Comparison of ENCODE assay signal across 8 cellular contexts in genomic region chr4:82899339-82899738, GRCh38. TPM values are rescaled to one million over a fixed set of nuclear protein-coding genes. Genes with fewer than 3 reads are reported as not detected.
DNase-seq lines count a peak whose midpoint lies in the region; ATAC-seq, FAIRE-seq and TF ChIP-seq lines count a peak whose summit lies in the region.

No MANE protein-coding gene starts in this region.

- TF ChIP-seq EP300 in GM12878 (IDR thresholded peaks at IDR 0.05; ENCODE audit: borderline replicate concordance in 1 of 2, control insufficient read depth in 1 of 2, low read depth in 2 of 2, low read length in 2 of 2) = no peak

- ATAC-seq in GM12878 (no peak), right lobe of liver (no peak), upper lobe of right lung (no peak), GM21381 (IDR thresholded peaks at IDR 0.05; ENCODE audit: unreplicated experiment) (no peak), HG03442 (IDR thresholded peaks at IDR 0.05; ENCODE audit: unreplicated experiment) (no peak), GM21825 (IDR thresholded peaks at IDR 0.05; ENCODE audit: unreplicated experiment) (no peak)

- no peak for TF ChIP-seq CTCF in GM12878 (IDR thresholded peaks at IDR 0.05 in 2 of 3, conservative IDR thresholded peaks at IDR 0.05 in 1 of 3; ENCODE audit: control insufficient read depth in 2 of 3, extremely low read depth in 1 of 3, insufficient read depth in 1 of 3, low read depth in 3 of 3, low read length in 3 of 3)
- no peak for TF ChIP-seq CTCF in right lobe of liver (IDR thresholded peaks at IDR 0.05)
- no peak for TF ChIP-seq CTCF in upper lobe of right lung (IDR thresholded peaks at IDR 0.05)

- in situ Hi-C loops in GM12878 (cut with MboI) = no loop called here

- H2AFZ ChIP-seq in GM12878 (ENCODE audit: control insufficient read depth, low read depth, low read length) = no peak overlapping the region

- H3K4me1 ChIP-seq in GM12878 (ENCODE audit: control insufficient read depth, insufficient read depth, low read length) (no peaks in the 10 kb centered on the region; the same call in 1 of the 2 replicates), right lobe of liver (peaks cover 0 to 16% (median 6%) of the 10 kb centered on the region in 4 donors), upper lobe of right lung (peaks cover 29% of the 10 kb centered on the region)

- intact Hi-C loops in GM12878 (cut with micrococcal nuclease; ENCODE audit: unreplicated experiment) = no loop called here
- intact Hi-C loops in right lobe of liver (cut with DNase I) = no loop called here
- intact Hi-C loops in upper lobe of right lung (cut with DNase I) = no loop called here

- H3K27ac Mint-ChIP-seq in activated naive CD4-positive, alpha-beta T cell treated with anti-CD3 and anti-CD28 coated beads, Interleukin-2, amount 50 U/mL, for 24 hours = peak overlapping the region; percentile 38

- POLR2A ChIA-PET in GM12878 (lab: Charles Lee) = interaction anchor here (0.6 to 2.6 kb wide), 14 partner anchors 7 to 213 kb away, joined by 3 to 26 read pairs (median 4); partner anchors contain the start of genes COPS4, LIN54 and SEC31A

- no peak overlapping the region for H3K4me3 Mint-ChIP-seq in activated naive CD4-positive, alpha-beta T cell treated with anti-CD3 and anti-CD28 coated beads, Interleukin-2, amount 50 U/mL, for 24 hours

- H3K27ac ChIP-seq in GM12878 (ENCODE audit: control insufficient read depth, insufficient read depth) (peak overlapping the region; percentile 87), right lobe of liver (peak overlapping the region; percentile 97), upper lobe of right lung (peak overlapping the region; percentile 100)

- no peak for FAIRE-seq in GM12878 (lab: Jason Lieb, UNC)

- H3K4me1 Mint-ChIP-seq in activated naive CD4-positive, alpha-beta T cell treated with anti-CD3 and anti-CD28 coated beads, Interleukin-2, amount 50 U/mL, for 24 hours = peaks cover 43% of the 10 kb centered on the region

- WGBS in GM12878 (ENCODE audit: insufficient coverage, insufficient replicate concordance, low lambda C conversion rate, missing lambda C conversion rate) = 0% methylated on average over 2 of the region's 2 CpGs
- 5% methylated on average over 2 of the region's 2 CpGs for WGBS in right lobe of liver (ENCODE audit: insufficient coverage, low coverage, low lambda C conversion rate, missing lambda C conversion rate)

- TF ChIP-seq RAD21 in GM12878 (IDR thresholded peaks at IDR 0.05; ENCODE audit: insufficient read depth, low read depth, low read length) = no peak

- TF ChIP-seq POLR2A in GM12878 (IDR thresholded peaks at IDR 0.05; ENCODE audit: low read depth, low read length) (no peak), right lobe of liver (IDR thresholded peaks at IDR 0.05) (no peak)

- SMC1A ChIA-PET in GM12878 (lab: Charles Lee; ENCODE audit: uncharacterized antibody, unreplicated experiment) = interaction anchor here (0.8 to 5.0 kb wide), 19 partner anchors 7 to 470 kb away, joined by 3 to 21 read pairs (median 4); partner anchors contain the start of genes COPS4, HNRNPDL and LIN54

- H3K9me3 Mint-ChIP-seq in activated naive CD4-positive, alpha-beta T cell treated with anti-CD3 and anti-CD28 coated beads, Interleukin-2, amount 50 U/mL, for 24 hours = no peaks in the 10 kb centered on the region

- no peaks in the 10 kb centered on the region for H3K27me3 Mint-ChIP-seq in activated naive CD4-positive, alpha-beta T cell treated with anti-CD3 and anti-CD28 coated beads, Interleukin-2, amount 50 U/mL, for 24 hours

- peaks cover 14% of the 10 kb centered on the region for H3K36me3 Mint-ChIP-seq in activated naive CD4-positive, alpha-beta T cell treated with anti-CD3 and anti-CD28 coated beads, Interleukin-2, amount 50 U/mL, for 24 hours

- peak overlapping the region; percentile 63 for H3K9ac ChIP-seq in GM12878 (ENCODE audit: control insufficient read depth, insufficient read depth, low read length)

- H4K20me1 ChIP-seq in GM12878 (ENCODE audit: control insufficient read depth, insufficient read depth) = no peaks in the 10 kb centered on the region

- H3K4me2 ChIP-seq in GM12878 (ENCODE audit: control insufficient read depth, insufficient read depth) = peak overlapping the region; percentile 75

- CTCF ChIA-PET in GM12878 (lab: Yijun Ruan, JAX) = interaction anchor here (0.8 to 4.2 kb wide), 17 partner anchors 7 to 556 kb away, joined by 3 to 44 read pairs (median 4); partner anchors contain the start of genes COPS4, COQ2 and LIN54

- H3K4me3 ChIP-seq in GM12878 = peak overlapping the region; percentile 86
- peak overlapping the region; percentile 58 to 73 (median 71) for H3K4me3 ChIP-seq in right lobe of liver
- H3K4me3 ChIP-seq in upper lobe of right lung = peak overlapping the region; percentile 74

- DNase-seq in activated naive CD4-positive, alpha-beta T cell treated with Interleukin-2 at 50 U/mL for 16 hours = no peak
- no peak for DNase-seq in GM12878 (ENCODE audit: low read depth, low spot score)
- no peak for DNase-seq in right lobe of liver
- DNase-seq in upper lobe of right lung = no peak

- H3K27me3 ChIP-seq in GM12878 (replicated peaks in 1 of 2; ENCODE audit: control insufficient read depth in 2 of 2, insufficient read depth in 2 of 2, low read length in 1 of 2) (no peaks in the 10 kb centered on the region), right lobe of liver (no peaks in the 10 kb centered on the region), upper lobe of right lung (no peaks in the 10 kb centered on the region)

- H3K36me3 ChIP-seq in GM12878 (ENCODE audit: control insufficient read depth in 2 of 2, insufficient read depth in 2 of 2, low read length in 1 of 2) = peaks cover 0 to 10% of the 10 kb centered on the region in 2 experiments; a peak in 3 of 4 replicates
- peaks cover 0 to 10% (median 0%) of the 10 kb centered on the region in 4 donors for H3K36me3 ChIP-seq in right lobe of liver
- peaks cover 35% of the 10 kb centered on the region for H3K36me3 ChIP-seq in upper lobe of right lung

- H3K9me3 ChIP-seq in GM12878 (replicated peaks; ENCODE audit: control insufficient read depth, insufficient read depth, low read length) (no peaks in the 10 kb centered on the region), right lobe of liver (no peaks in the 10 kb centered on the region), upper lobe of right lung (no peaks in the 10 kb centered on the region)

- BruUV-seq in GM12878 (replicated peaks; lab: Mats Ljungman, UMichigan) = no TSS peak

- H3K79me2 ChIP-seq in GM12878 (ENCODE audit: control insufficient read depth, insufficient read depth, low read length) = peaks cover 56% of the 10 kb centered on the region

- RAD21 ChIA-PET in GM12878 (lab: Charles Lee; ENCODE audit: unreplicated experiment) = interaction anchor here (0.6 to 2.9 kb wide), 16 partner anchors 10 to 457 kb away, joined by 3 to 38 read pairs (median 5); partner anchors contain the start of genes COPS4, COQ2, LIN54 and SCD5

TF ChIP-seq in GM12878, 131 proteins besides CTCF, POLR2A, EP300 and RAD21 (continues in another document):
- no peak for TF ChIP-seq ZNF24 (IDR thresholded peaks at IDR 0.05)
- no peak for TF ChIP-seq CEBPB (IDR thresholded peaks at IDR 0.05; ENCODE audit: borderline replicate concordance in 1 of 2, low read depth in 2 of 2, low read length in 2 of 2)
- no peak for TF ChIP-seq TBL1XR1 (IDR thresholded peaks at IDR 0.05; ENCODE audit: low read depth, low read length)
- no peak for TF ChIP-seq ZNF207 (IDR thresholded peaks at IDR 0.05; ENCODE audit: borderline replicate concordance)

RNA-seq across cellular contexts. Expression of gene THAP9, which starts 1.2 kb away (rescaled TPM):
- total RNA-seq in GM12878 (2013; cell fraction: nucleolus; rRNA removed) = 10.3 and 10.8 TPM in 2 replicates
- total RNA-seq in GM12878 (2014; rRNA removed) (4.9 TPM in 2 replicates), GM12878 (2014; rRNA removed; fragmentation: Illumina TruSeq; extraction: Trizol) (4.9 and 5.6 TPM in 2 replicates), GM12878 (2021) (3.6 and 3.8 TPM in 2 replicates), right lobe of liver (1 to 10 TPM in 5 of 6 experiments, under 1 TPM in 1; 0.92 to 3.8 (median 3.0) TPM), upper lobe of right lung (3.8 TPM)
- polyA plus RNA-seq in GM12878 (2011; ENCODE audit: low read depth) = 1.4 TPM
- polyA plus RNA-seq in GM12878 (2011; rRNA removed) (4.1 and 5.2 TPM in 2 replicates), GM12878 (2014; fragmentation: Illumina TruSeq; extraction: Trizol) (2.4 and 2.5 TPM in 2 replicates), GM12878 (2014; fragmentation: Nextera tagmentation; extraction: Ambion mirVana) (1 to 10 TPM; 2.4 to 2.5 TPM), GM12878 (2014; rRNA removed) (2.2 and 3.9 TPM in 2 replicates), GM12878 (2016; fragmentation: Nextera tagmentation; extraction: Ambion mirVana) (1 to 10 TPM; 2.1 to 3.0 TPM)
- polyA plus RNA-seq in GM12878 (2011; cell fraction: cytosol; rRNA removed) = 1.4 and 2.0 TPM in 2 replicates
- polyA plus RNA-seq in GM12878 (2011; cell fraction: nucleus; rRNA removed) = 2.4 and 3.0 TPM in 2 replicates
- polyA plus RNA-seq in GM12878 (2012) = 1.6 and 2.2 TPM in 2 replicates
- polyA minus RNA-seq in GM12878 (2011; rRNA and poly(A)+ RNA removed) = 3.0 and 4.6 TPM in 2 replicates
- polyA minus RNA-seq in GM12878 (2011; cell fraction: cytosol; rRNA and poly(A)+ RNA removed) = 0.83 and 3.7 TPM in 2 replicates
- polyA minus RNA-seq in GM12878 (2011; cell fraction: nucleus; rRNA and poly(A)+ RNA removed) = 3.3 and 3.5 TPM in 2 replicates

RNA-seq across cellular contexts. Expression of gene SEC31A, which starts 8.4 kb away (rescaled TPM):
- 586 and 624 TPM in 2 replicates for total RNA-seq in GM12878 (2013; cell fraction: nucleolus; rRNA removed)
- total RNA-seq in GM12878 (2014; rRNA removed) (83.7 and 95.0 TPM in 2 replicates), GM12878 (2014; rRNA removed; fragmentation: Illumina TruSeq; extraction: Trizol) (126 and 132 TPM in 2 replicates), GM12878 (2021) (119 and 127 TPM in 2 replicates), right lobe of liver (100 to 1,000 TPM; 117 to 161 (median 128) TPM), upper lobe of right lung (199 TPM)
- 85.3 TPM for polyA plus RNA-seq in GM12878 (2011; ENCODE audit: low read depth)
- polyA plus RNA-seq in GM12878 (2011; rRNA removed) (146 and 147 TPM in 2 replicates), GM12878 (2014; fragmentation: Illumina TruSeq; extraction: Trizol) (159 and 200 TPM in 2 replicates), GM12878 (2014; fragmentation: Nextera tagmentation; extraction: Ambion mirVana) (10 to 100 TPM; 74.6 to 80.8 TPM), GM12878 (2014; rRNA removed) (84.2 and 92.9 TPM in 2 replicates), GM12878 (2016; fragmentation: Nextera tagmentation; extraction: Ambion mirVana) (100 to 1,000 TPM; 160 to 171 TPM)
- polyA plus RNA-seq in GM12878 (2011; cell fraction: cytosol; rRNA removed) = 89.4 and 109 TPM in 2 replicates
- 103 TPM in 2 replicates for polyA plus RNA-seq in GM12878 (2011; cell fraction: nucleus; rRNA removed)
- polyA plus RNA-seq in GM12878 (2012) = 117 and 128 TPM in 2 replicates
- 164 and 213 TPM in 2 replicates for polyA minus RNA-seq in GM12878 (2011; rRNA and poly(A)+ RNA removed)
- polyA minus RNA-seq in GM12878 (2011; cell fraction: cytosol; rRNA and poly(A)+ RNA removed) = 47.4 and 58.1 TPM in 2 replicates
- 89.0 and 125 TPM in 2 replicates for polyA minus RNA-seq in GM12878 (2011; cell fraction: nucleus; rRNA and poly(A)+ RNA removed)
